Comparison of ENCODE assay signal across 28 cellular contexts in genomic region chr3:185205865-185206264, GRCh38.
"Had no signal": no experiment of that assay in that cellular context is flagged by ENCODE, and none has a peak within 500 bp of the region (broad histone marks: within the 10 kb centered on the region; RNA-seq: fewer than 3 reads in every experiment).

No MANE protein-coding gene starts in this region.

- H3K27ac ChIP-seq: brain microvascular endothelial cell, coronary artery, dorsolateral prefrontal cortex, pancreas, prostate gland, skin epidermis, vagina had no signal

- H3K9me3 ChIP-seq: pancreas, prostate gland, vagina had no signal

- H3K4me1 ChIP-seq: pancreas, prostate gland, vagina had no signal

- H3K27me3 ChIP-seq: brain microvascular endothelial cell, dorsolateral prefrontal cortex, pancreas, vagina had no signal

- H3K36me3 ChIP-seq: brain microvascular endothelial cell, prostate gland, vagina had no signal

- DNase-seq: activated CD4-positive, alpha-beta T cell treated with anti-CD3 and anti-CD28 coated beads for 36 hours; activated CD4-positive, alpha-beta T cell treated with anti-CD3 and anti-CD28 coated beads, Interleukin-2, amount 50 U/mL, for 48 hours; activated CD4-positive, CD25-positive, alpha-beta regulatory T cell; activated gamma-delta T cell treated with Interleukin-2 at 50 U/mL for 16 hours; activated naive CD4-positive, alpha-beta T cell treated with anti-CD3 and anti-CD28 coated beads, Interleukin-2, amount 50 U/mL, for 16 hours; activated T-cell treated with anti-CD3 and anti-CD28 coated beads, Interleukin-2, amount 50 U/mL, for 4 hours; amniotic stem cell; brain microvascular endothelial cell; dorsolateral prefrontal cortex; effector memory CD4-positive, alpha-beta T cell; foreskin fibroblast; head of caudate nucleus; hypothalamus; immature natural killer cell; kidney; left colon; mammary epithelial cell; naive B cell; pancreas; retina; stimulated activated CD4-positive, alpha-beta T cell treated with anti-CD3 and anti-CD28 coated beads, Interleukin-12 subunit alpha, Interleukin-12 subunit beta, amount 100 ng/mL, for 4 hours; stimulated activated CD4-positive, alpha-beta T cell treated with anti-CD3 and anti-CD28 coated beads, Interleukin-4, amount 100 ng/mL, for 1 hour; stimulated activated naive CD8-positive, alpha-beta T cell treated with anti-CD3 and anti-CD28 coated beads, Interleukin-15, amount 100 ng/mL, for 72 hours; substantia nigra had no signal

- H3K4me3 ChIP-seq: coronary artery, dorsolateral prefrontal cortex, pancreas, prostate gland, skin epidermis, vagina had no signal
